ENCODE assay signal across 2 cellular contexts in the genomic region with DNA sequence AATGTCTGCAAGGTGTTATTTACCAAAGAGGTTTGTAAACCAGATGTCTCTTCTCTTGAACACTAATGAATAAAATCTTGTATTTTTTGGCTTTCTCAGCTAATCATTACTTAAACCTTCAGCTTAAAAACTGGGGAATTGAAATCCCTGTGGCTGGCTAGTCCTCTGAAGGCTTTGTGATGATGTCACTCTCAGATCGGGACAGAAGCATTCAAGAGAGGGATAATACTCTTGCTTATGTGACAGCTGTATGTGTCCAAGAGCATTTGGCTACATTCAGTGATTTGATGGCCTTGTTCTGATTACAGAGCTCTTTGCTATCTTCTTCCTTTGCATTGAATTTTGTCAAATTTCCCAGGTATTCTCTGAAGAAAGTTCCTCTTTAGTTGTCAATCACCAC.
TF ChIP-seq lines count a peak whose summit lies in the region.

No MANE protein-coding gene starts in this region.

TF ChIP-seq in HEK293, 187 proteins besides CTCF, POLR2A, EP300 and RAD21 (continued from another document):
- TF ChIP-seq, protein P1, sequence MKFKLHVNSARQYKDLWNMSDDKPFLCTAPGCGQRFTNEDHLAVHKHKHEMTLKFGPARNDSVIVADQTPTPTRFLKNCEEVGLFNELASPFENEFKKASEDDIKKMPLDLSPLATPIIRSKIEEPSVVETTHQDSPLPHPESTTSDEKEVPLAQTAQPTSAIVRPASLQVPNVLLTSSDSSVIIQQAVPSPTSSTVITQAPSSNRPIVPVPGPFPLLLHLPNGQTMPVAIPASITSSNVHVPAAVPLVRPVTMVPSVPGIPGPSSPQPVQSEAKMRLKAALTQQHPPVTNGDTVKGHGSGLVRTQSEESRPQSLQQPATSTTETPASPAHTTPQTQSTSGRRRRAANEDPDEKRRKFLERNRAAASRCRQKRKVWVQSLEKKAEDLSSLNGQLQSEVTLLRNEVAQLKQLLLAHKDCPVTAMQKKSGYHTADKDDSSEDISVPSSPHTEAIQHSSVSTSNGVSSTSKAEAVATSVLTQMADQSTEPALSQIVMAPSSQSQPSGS (tag by site-specific recombination; IDR thresholded peaks at IDR 0.05; ENCODE audit: low read depth), result peak; percentile 76
- no peak for TF ChIP-seq GLI4 (tag by site-specific recombination; IDR thresholded peaks at IDR 0.05)

TF ChIP-seq in SK-N-SH treated with all-trans-retinoic acid at 6 μM for 48 hours, 23 proteins besides CTCF, POLR2A, EP300 and RAD21 (continued from another document):
- TF ChIP-seq, protein P2, sequence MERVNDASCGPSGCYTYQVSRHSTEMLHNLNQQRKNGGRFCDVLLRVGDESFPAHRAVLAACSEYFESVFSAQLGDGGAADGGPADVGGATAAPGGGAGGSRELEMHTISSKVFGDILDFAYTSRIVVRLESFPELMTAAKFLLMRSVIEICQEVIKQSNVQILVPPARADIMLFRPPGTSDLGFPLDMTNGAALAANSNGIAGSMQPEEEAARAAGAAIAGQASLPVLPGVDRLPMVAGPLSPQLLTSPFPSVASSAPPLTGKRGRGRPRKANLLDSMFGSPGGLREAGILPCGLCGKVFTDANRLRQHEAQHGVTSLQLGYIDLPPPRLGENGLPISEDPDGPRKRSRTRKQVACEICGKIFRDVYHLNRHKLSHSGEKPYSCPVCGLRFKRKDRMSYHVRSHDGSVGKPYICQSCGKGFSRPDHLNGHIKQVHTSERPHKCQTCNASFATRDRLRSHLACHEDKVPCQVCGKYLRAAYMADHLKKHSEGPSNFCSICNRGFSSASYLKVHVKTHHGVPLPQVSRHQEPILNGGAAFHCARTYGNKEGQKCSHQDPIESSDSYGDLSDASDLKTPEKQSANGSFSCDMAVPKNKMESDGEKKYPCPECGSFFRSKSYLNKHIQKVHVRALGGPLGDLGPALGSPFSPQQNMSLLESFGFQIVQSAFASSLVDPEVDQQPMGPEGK (CRISPR knock-in tag; IDR thresholded peaks at IDR 0.05; ENCODE audit: borderline replicate concordance), result no peak
- no peak for TF ChIP-seq PPARA (CRISPR knock-in tag; IDR thresholded peaks at IDR 0.05; ENCODE audit: borderline replicate concordance)
- TF ChIP-seq, protein P3, sequence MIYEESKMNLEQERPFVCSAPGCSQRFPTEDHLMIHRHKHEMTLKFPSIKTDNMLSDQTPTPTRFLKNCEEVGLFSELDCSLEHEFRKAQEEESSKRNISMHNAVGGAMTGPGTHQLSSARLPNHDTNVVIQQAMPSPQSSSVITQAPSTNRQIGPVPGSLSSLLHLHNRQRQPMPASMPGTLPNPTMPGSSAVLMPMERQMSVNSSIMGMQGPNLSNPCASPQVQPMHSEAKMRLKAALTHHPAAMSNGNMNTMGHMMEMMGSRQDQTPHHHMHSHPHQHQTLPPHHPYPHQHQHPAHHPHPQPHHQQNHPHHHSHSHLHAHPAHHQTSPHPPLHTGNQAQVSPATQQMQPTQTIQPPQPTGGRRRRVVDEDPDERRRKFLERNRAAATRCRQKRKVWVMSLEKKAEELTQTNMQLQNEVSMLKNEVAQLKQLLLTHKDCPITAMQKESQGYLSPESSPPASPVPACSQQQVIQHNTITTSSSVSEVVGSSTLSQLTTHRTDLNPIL (CRISPR knock-in tag; IDR thresholded peaks at IDR 0.05; ENCODE audit: low read depth), result no peak
- no peak for TF ChIP-seq BACH2 (CRISPR knock-in tag; IDR thresholded peaks at IDR 0.05; ENCODE audit: borderline replicate concordance)
